In the genomic region with DNA sequence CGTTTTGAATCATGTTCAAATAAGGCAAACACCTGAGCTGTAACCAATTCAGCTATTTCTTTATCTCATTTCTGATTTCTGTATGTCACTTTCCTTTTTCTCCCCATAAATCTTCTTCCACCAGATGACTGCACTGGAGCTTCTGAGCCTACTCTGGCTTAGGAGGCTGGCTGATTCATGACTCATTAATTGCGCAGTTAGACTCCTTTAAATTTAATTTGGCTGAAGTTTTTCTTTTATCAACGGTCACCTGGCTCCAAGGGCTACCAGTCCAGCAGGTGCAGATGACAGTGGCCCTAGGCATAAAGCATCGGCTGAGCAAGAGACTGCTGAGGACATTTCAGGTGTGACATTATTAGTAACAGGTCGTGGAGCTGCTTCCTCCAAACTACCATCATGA, we compare ENCODE assay signal across 28 cellular contexts. TPM values are rescaled to one million over a fixed set of nuclear protein-coding genes. Genes with fewer than 3 reads are reported as not detected.
DNase-seq lines count a peak whose midpoint lies in the region; ATAC-seq, FAIRE-seq and TF ChIP-seq lines count a peak whose summit lies in the region.
"Had no signal": no experiment of that assay in that cellular context is flagged by ENCODE, and none has a peak within 500 bp of the region (broad histone marks: within the 10 kb centered on the region; RNA-seq: fewer than 3 reads in every experiment).

No MANE protein-coding gene starts in this region.

- no peak overlapping the region for H3K56ac ChIP-seq in IMR-90 (ENCODE audit: extremely low read depth, insufficient read depth, low read length)

- no peak for TF ChIP-seq POLR2A in IMR-90 (IDR thresholded peaks at IDR 0.05; ENCODE audit: low read depth, low read length)

- H3K27me3 Mint-ChIP-seq in astrocyte (ENCODE audit: low read depth, unreplicated experiment): peaks cover 9% of the 10 kb centered on the region

- H3K9ac ChIP-seq in IMR-90 (ENCODE audit: low read depth, low read length) (no peak overlapping the region), astrocyte (ENCODE audit: low read length) (no peak overlapping the region)
- H3K9ac ChIP-seq: KMS-11 had no signal

- dilution Hi-C loops in IMR-90 (cut with HindIII; ENCODE audit: low sequenced_read_pairs, unreplicated experiment): no loop called here

- H3K9me3 ChIP-seq in IMR-90 (ENCODE audit: control insufficient read depth, insufficient read depth, low read length): 0 out of 2 replicates have a peak, but pooled peaks cover 2% of the 10 kb centered on the region
- H3K9me3 ChIP-seq in astrocyte (ENCODE audit: insufficient read depth, low read depth, low read length): no peaks in the 10 kb centered on the region
- H3K9me3 ChIP-seq in pancreas: no peaks in the 10 kb centered on the region
- H3K9me3 ChIP-seq: left lung, prostate gland had no signal

- POLR2A ChIA-PET in IMR-90 (lab: Charles Lee; ENCODE audit: unreplicated experiment): no interaction called here

- peaks cover 5% of the 10 kb centered on the region for H3K9me3 Mint-ChIP-seq in astrocyte (ENCODE audit: unreplicated experiment)
- H3K9me3 Mint-ChIP-seq: activated naive CD8-positive, alpha-beta T cell treated with anti-CD3 and anti-CD28 coated beads, Interleukin-2, amount 10 ng/mL, durations not matched to agents 7 days and 5 days; central memory CD8-positive, alpha-beta T cell; dendritic cell treated with granulocyte-macrophage colony-stimulating factor and Interleukin-4, amounts not matched to agents 40 ng/mL and 50 ng/mL, for 4 days; immature natural killer cell had no signal

- H4K8ac ChIP-seq in IMR-90 (ENCODE audit: low read depth in 2 of 2, low read length in 2 of 2): no peak overlapping the region

- H3K36me3 Mint-ChIP-seq in astrocyte (ENCODE audit: low read depth, unreplicated experiment): peaks cover 3% of the 10 kb centered on the region
- H3K36me3 Mint-ChIP-seq: activated naive CD8-positive, alpha-beta T cell treated with anti-CD3 and anti-CD28 coated beads, Interleukin-2, amount 10 ng/mL, durations not matched to agents 7 days and 5 days; CD4-positive, CD25-positive, alpha-beta regulatory T cell; immature natural killer cell had no signal

- no peak overlapping the region for H2BK120ac ChIP-seq in IMR-90 (ENCODE audit: low read depth, low read length)

- no peak overlapping the region for H2AK5ac ChIP-seq in IMR-90 (ENCODE audit: low read depth, low read length)

- DNase-seq in IMR-90: peak; percentile 12
- DNase-seq in NCI-H69 (lab: John Stamatoyannopoulos, UW): peak; percentile 72
- no peak for DNase-seq in astrocyte (ENCODE audit: low read depth)
- peak in 4 of 6 donors; percentile 32 to 76 (median 55) for DNase-seq in pancreas
- DNase-seq in NCI-H1694 treated with DMSO at 0.1 percent for 48 hours (lab: John Stamatoyannopoulos, UW): no peak
- DNase-seq: activated CD4-positive, alpha-beta T cell treated with anti-CD3 and anti-CD28 coated beads for 48 hours; activated CD8-positive, alpha-beta memory T cell treated with anti-CD3 and anti-CD28 coated beads for 24 hours; activated effector memory CD4-positive, alpha-beta T cell treated with anti-CD3 and anti-CD28 coated beads, Interleukin-2, amount 50 U/mL, for 16 hours; activated naive CD8-positive, alpha-beta T cell treated with anti-CD3 and anti-CD28 coated beads, Interleukin-2, amount 10 ng/mL, durations not matched to agents 7 days and 5 days; CD4-positive, CD25-positive, alpha-beta regulatory T cell; DMS153; endodermal cell; hypothalamus; immature natural killer cell; left lung; NCI-H1048; NCI-H2029; NCI-H748 treated with DMSO at 0.1 percent for 48 hours; stimulated activated CD4-positive, alpha-beta T cell treated with anti-CD3 and anti-CD28 coated beads, Interleukin-15, amount 100 ng/mL, for 24 hours; stimulated activated naive CD4-positive, alpha-beta T cell; WERI-Rb-1 had no signal

- no peak overlapping the region for H2BK20ac ChIP-seq in IMR-90 (ENCODE audit: low read depth, low read length)

- no peak overlapping the region for H3K4ac ChIP-seq in IMR-90 (ENCODE audit: low read depth, low read length)

- H2AK9ac ChIP-seq in IMR-90 (replicated peaks; ENCODE audit: low read depth, low read length, poor library complexity): no peak overlapping the region

- TF ChIP-seq RAD21 in IMR-90 (IDR thresholded peaks at IDR 0.05; ENCODE audit: low read length): no peak

- FAIRE-seq in astrocyte (lab: Jason Lieb, UNC) (peak; percentile 13), pancreas (lab: Jason Lieb, UNC) (no peak)

- no peaks in the 10 kb centered on the region for H3K79me1 ChIP-seq in IMR-90 (ENCODE audit: low read depth in 1 of 2, low read length in 2 of 2)

- H4K5ac ChIP-seq in IMR-90 (ENCODE audit: low read depth, low read length): no peak overlapping the region

- peaks cover 6% of the 10 kb centered on the region for H3K4me1 Mint-ChIP-seq in astrocyte (ENCODE audit: low read depth, unreplicated experiment)
- H3K4me1 Mint-ChIP-seq: activated naive CD8-positive, alpha-beta T cell treated with anti-CD3 and anti-CD28 coated beads, Interleukin-2, amount 10 ng/mL, durations not matched to agents 7 days and 5 days; CD4-positive, CD25-positive, alpha-beta regulatory T cell; central memory CD8-positive, alpha-beta T cell; endodermal cell; immature natural killer cell had no signal

- H3K4me1 ChIP-seq in IMR-90 (ENCODE audit: control insufficient read depth, insufficient read depth, low read length) (no peaks in the 10 kb centered on the region; the same call in 1 of the 2 replicates), astrocyte (ENCODE audit: insufficient read depth, low read length) (peaks cover 8% of the 10 kb centered on the region), pancreas (peaks cover 0 to 10% (median 4%) of the 10 kb centered on the region in 3 donors)
- H3K4me1 ChIP-seq: left lung, prostate gland had no signal

- H3K36me3 ChIP-seq in IMR-90 (ENCODE audit: control insufficient read depth, insufficient read depth, low read length): no peaks in the 10 kb centered on the region
- H3K36me3 ChIP-seq in astrocyte (ENCODE audit: insufficient read depth, low read length): no peaks in the 10 kb centered on the region
- H3K36me3 ChIP-seq in pancreas: no peaks in the 10 kb centered on the region
- H3K36me3 ChIP-seq: left lung, prostate gland, WERI-Rb-1 had no signal

- H2AFZ ChIP-seq in IMR-90 (replicated peaks; ENCODE audit: low read length, poor library complexity): no peak overlapping the region
- H2AFZ ChIP-seq in astrocyte (ENCODE audit: low read depth, low read length): no peak overlapping the region

- H4K20me1 ChIP-seq in IMR-90 (ENCODE audit: insufficient read depth, low read length): no peaks in the 10 kb centered on the region
- H4K20me1 ChIP-seq in astrocyte (ENCODE audit: insufficient read depth, low read length): no peaks in the 10 kb centered on the region

- TF ChIP-seq CTCF in IMR-90 (conservative IDR thresholded peaks at IDR 0.05; ENCODE audit: low read depth, low read length) (no peak), astrocyte (IDR thresholded peaks at IDR 0.05; ENCODE audit: insufficient read depth, low read depth, low read length) (no peak), pancreas (IDR thresholded peaks at IDR 0.05) (no peak)

- intact Hi-C loops in IMR-90 (cut with micrococcal nuclease): no loop called here
- intact Hi-C loops in pancreas (cut with DNase I): no loop called here

- H3K18ac ChIP-seq in IMR-90 (ENCODE audit: low read depth, low read length): no peak overlapping the region

- no peak overlapping the region for H3K27ac Mint-ChIP-seq in astrocyte (ENCODE audit: unreplicated experiment)
- H3K27ac Mint-ChIP-seq: activated naive CD8-positive, alpha-beta T cell treated with anti-CD3 and anti-CD28 coated beads, Interleukin-2, amount 10 ng/mL, durations not matched to agents 7 days and 5 days; CD4-positive, CD25-positive, alpha-beta regulatory T cell; dendritic cell treated with granulocyte-macrophage colony-stimulating factor and Interleukin-4, amounts not matched to agents 40 ng/mL and 50 ng/mL, for 4 days; endodermal cell; immature natural killer cell had no signal

- H3K23ac ChIP-seq in IMR-90 (ENCODE audit: low read depth, low read length): no peak overlapping the region

- no peak overlapping the region for H2BK15ac ChIP-seq in IMR-90 (ENCODE audit: low read depth, low read length)

- CTCF ChIA-PET in IMR-90 (lab: Yijun Ruan, JAX): no interaction called here

- H3K4me2 ChIP-seq in IMR-90 (ENCODE audit: low read depth, low read length) (no peak overlapping the region), astrocyte (ENCODE audit: low read length) (no peak overlapping the region)
- H3K4me2 ChIP-seq: KMS-11 had no signal

- H3K27me3 ChIP-seq in IMR-90 (ENCODE audit: control insufficient read depth, insufficient read depth, low read length): peaks cover 25% of the 10 kb centered on the region
- H3K27me3 ChIP-seq in astrocyte (ENCODE audit: insufficient read depth, low read length): no peaks in the 10 kb centered on the region
- no peaks in the 10 kb centered on the region for H3K27me3 ChIP-seq in pancreas
- H3K27me3 ChIP-seq: left lung had no signal

- in situ Hi-C loops in IMR-90 (cut with MboI; ENCODE audit: low sequenced_read_pairs): no loop called here

- H2BK5ac ChIP-seq in IMR-90 (ENCODE audit: low read depth, low read length, poor library complexity, severe bottlenecking): no peak overlapping the region

- no peak overlapping the region for H3K27ac ChIP-seq in IMR-90 (ENCODE audit: insufficient read depth, low read length)
- H3K27ac ChIP-seq in astrocyte (ENCODE audit: low read depth, low read length): no peak overlapping the region
- peak overlapping the region in 1 of 4 donors; percentile 5 for H3K27ac ChIP-seq in pancreas
- H3K27ac ChIP-seq: KMS-11, left lung, prostate gland, WERI-Rb-1 had no signal

- no TSS peak for BruUV-seq in IMR-90 (replicated peaks; lab: Mats Ljungman, UMichigan)

- no peak overlapping the region for H4K91ac ChIP-seq in IMR-90 (ENCODE audit: insufficient read depth, low read depth, low read length)

- H3K4me3 Mint-ChIP-seq in astrocyte (ENCODE audit: unreplicated experiment): no peak overlapping the region
- H3K4me3 Mint-ChIP-seq: activated naive CD8-positive, alpha-beta T cell treated with anti-CD3 and anti-CD28 coated beads, Interleukin-2, amount 10 ng/mL, durations not matched to agents 7 days and 5 days; CD4-positive, CD25-positive, alpha-beta regulatory T cell; central memory CD8-positive, alpha-beta T cell; dendritic cell treated with granulocyte-macrophage colony-stimulating factor and Interleukin-4, amounts not matched to agents 40 ng/mL and 50 ng/mL, for 4 days; endodermal cell; immature natural killer cell had no signal

- no peak overlapping the region for H3K14ac ChIP-seq in IMR-90 (replicated peaks; ENCODE audit: low read depth, low read length)

- no peaks in the 10 kb centered on the region for H3K79me2 ChIP-seq in astrocyte (ENCODE audit: insufficient read depth, low read length)

- no peak for ATAC-seq in IMR-90 (ENCODE audit: low read depth)
- ATAC-seq in pancreas: peak; percentile 92 to 94 (median 92)
- ATAC-seq in GM21381 (IDR thresholded peaks at IDR 0.05; ENCODE audit: unreplicated experiment): no peak
- ATAC-seq in GM18519 (IDR thresholded peaks at IDR 0.05; ENCODE audit: low FRiP score, unreplicated experiment): no peak
- ATAC-seq: left lung, sciatic nerve had no signal

- H3K4me3 ChIP-seq in IMR-90 (ENCODE audit: insufficient read depth, low read depth, low read length) (no peak overlapping the region), astrocyte (ENCODE audit: insufficient read depth, low read depth, low read length) (no peak overlapping the region), pancreas (no peak overlapping the region)
- H3K4me3 ChIP-seq: left lung, prostate gland had no signal

- no CpG with 5 or more reads among the region's 5 CpGs for WGBS in IMR-90 (ENCODE audit: extremely low coverage in 2 of 2, insufficient read length in 1 of 2), 2 experiments
- 29 to 32% methylated on average over 5 of the region's 5 CpGs for WGBS in pancreas, 2 donors

- no peaks in the 10 kb centered on the region for H3K9me1 ChIP-seq in IMR-90 (ENCODE audit: insufficient read depth, low read length)

RNA-seq across cellular contexts. Expression of gene ITGA11, which starts 39.6 kb away (rescaled TPM):
- total RNA-seq in IMR-90 (2012; rRNA removed): 2.5 and 4.1 TPM in 2 replicates
- 5.6 and 6.6 TPM in 2 replicates for polyA plus RNA-seq in IMR-90 (2012; rRNA removed)
- 3.0 and 5.8 TPM in 2 replicates for polyA plus RNA-seq in IMR-90 (2012; cell fraction: cytosol; rRNA removed)
- 6.2 and 6.6 TPM in 2 replicates for polyA plus RNA-seq in IMR-90 (2012; cell fraction: nucleus; rRNA removed; ENCODE audit: low replicate concordance)
- 193 and 369 TPM in 2 replicates for total RNA-seq in astrocyte
- 1 to 10 TPM in 2 of 6 donors, under 1 TPM in 4; 0.24 to 4.1 (median 0.66) TPM for total RNA-seq in pancreas
- polyA plus RNA-seq in pancreas: 1 to 10 TPM in 1 of 2 donors, under 1 TPM in 1; 0.19 to 1.1 TPM
- total RNA-seq: CD4-positive, CD25-positive, alpha-beta regulatory T cell had no signal
- polyA plus RNA-seq: immature natural killer cell had no signal

Comparison
In these comparisons a context has a peak if more than half of its experiments do, and no peak if none do; other contexts are left out.
1. ATAC-seq: peak in pancreas (4 of 4); none in IMR-90 (single experiment), GM21381 (single experiment) and GM18519 (single experiment).
2. DNase-seq: peak in IMR-90 (single experiment), NCI-H69 (single experiment) and pancreas (4 of 6); none in astrocyte (single experiment) and NCI-H1694 treated with DMSO at 0.1 percent for 48 hours (single experiment).
3. RNA of gene ITGA11, which starts 39.6 kb away (total RNA-seq): 193 to 369 TPM in astrocyte; 2.5 to 4.1 TPM in IMR-90 and 0.24 to 4.1 TPM in pancreas; every median in the first group is over 10 times any median in the second.